In genomic region chr16:23781176-23781575, GRCh38 we compare ENCODE assay signal across 26 cellular contexts. TPM values are rescaled to one million over a fixed set of nuclear protein-coding genes. Genes with fewer than 3 reads are reported as not detected.
DNase-seq lines count a peak whose midpoint lies in the region; ATAC-seq and TF ChIP-seq lines count a peak whose summit lies in the region.
"Had no signal": no experiment of that assay in that cellular context is flagged by ENCODE, and none has a peak within 500 bp of the region (broad histone marks: within the 10 kb centered on the region; RNA-seq: fewer than 3 reads in every experiment).

No MANE protein-coding gene starts in this region.

- H3K4me1 ChIP-seq in HEK293 (ENCODE audit: control insufficient read depth, insufficient read depth, low read length) (peaks cover 3% of the 10 kb centered on the region; the same call in 1 of the 2 replicates), heart left ventricle (no peaks in the 10 kb centered on the region)

- 68 to 91% (median 77%) methylated on average over 1 of the region's 1 CpG for WGBS in heart left ventricle, 4 donors

- H3K9me3 ChIP-seq in HEK293 (ENCODE audit: control insufficient read depth, insufficient read depth, low read depth, low read length) = no peaks in the 10 kb centered on the region
- H3K9me3 ChIP-seq in heart left ventricle = no peaks in the 10 kb centered on the region
- H3K9me3 ChIP-seq: SJCRH30 had no signal

- intact Hi-C loops in heart left ventricle (cut with DNase I) = no loop called here

- peaks cover 0 to 27% (median 8%) of the 10 kb centered on the region in 9 donors for H3K27me3 ChIP-seq in heart left ventricle
- H3K27me3 ChIP-seq: SJCRH30 had no signal

- no peak for TF ChIP-seq POLR2A in heart left ventricle (IDR thresholded peaks at IDR 0.05)

- CTCF ChIA-PET in HEK293 (lab: Yijun Ruan, JAX) = no interaction called here

- DNase-seq in NCI-H345 treated with DMSO at 0.1 percent for 48 hours (lab: John Stamatoyannopoulos, UW; ENCODE audit: unreplicated experiment) (peak; percentile 9), epithelial cell of esophagus (ENCODE audit: low read depth) (peak; percentile 38), superior temporal gyrus (ENCODE audit: extremely low spot score) (peak; percentile 33), heart left ventricle (no peak), HPDE6-E6E7 (ENCODE audit: extremely low spot score) (no peak)
- DNase-seq: C1 segment of cervical spinal cord; CD4-positive, alpha-beta memory T cell; DMS 273 treated with DMSO at 0.1 percent for 48 hours; DND-41; KBM-7; MV-4-11; NCI-H1694; NCI-H2171; NCI-H226; NCI-H524; NCI-H82; NK-92 treated with Interleukin-12 subunit alpha and Interleukin-12 subunit beta, amount 100 ng/mL, for 24 hours; PC-9; SJCRH30 had no signal

- H3K27ac ChIP-seq in HEK293 (ENCODE audit: extremely low read depth, low read depth, low read length) (no peak overlapping the region), heart left ventricle (no peak overlapping the region)
- H3K27ac ChIP-seq: PC-9, SJCRH30 had no signal

- no peak for ATAC-seq in heart left ventricle
- ATAC-seq in GM19351 (IDR thresholded peaks at IDR 0.05; ENCODE audit: unreplicated experiment) = no peak
- ATAC-seq: Right ventricle myocardium inferior, SK-N-SH treated with all-trans-retinoic acid at 6 μM for 48 hours had no signal

- H3K36me3 ChIP-seq in HEK293 (ENCODE audit: control insufficient read depth in 2 of 2, insufficient read depth in 1 of 2, low read length in 2 of 2) (no peaks in the 10 kb centered on the region), heart left ventricle (no peaks in the 10 kb centered on the region)
- H3K36me3 ChIP-seq: SJCRH30 had no signal

- POLR2A ChIA-PET in HEK293 (lab: Yijun Ruan, JAX) = no interaction called here

- TF ChIP-seq CTCF in HEK293 (tag by site-specific recombination; IDR thresholded peaks at IDR 0.05) = no peak
- TF ChIP-seq CTCF in epithelial cell of esophagus (IDR thresholded peaks at IDR 0.05; ENCODE audit: insufficient read depth, low read depth, low read length, missing control alignments) = no peak
- no peak for TF ChIP-seq CTCF in heart left ventricle (IDR thresholded peaks at IDR 0.05)

- H3K4me3 ChIP-seq in HEK293 (ENCODE audit: low read depth, low read length) = no peak overlapping the region
- H3K4me3 ChIP-seq in epithelial cell of esophagus (ENCODE audit: low read length) = no peak overlapping the region
- no peak overlapping the region for H3K4me3 ChIP-seq in heart left ventricle
- H3K4me3 ChIP-seq: PC-9, SJCRH30 had no signal

TF ChIP-seq in HEK293, 187 proteins besides CTCF, POLR2A, EP300 and RAD21:
- TF ChIP-seq FEZF1 (tag by site-specific recombination; IDR thresholded peaks at IDR 0.05) = 0 out of 2 replicates have a peak, but pooled peaks have one; percentile 29
- no peak for TF ChIP-seq PATZ1 (tag by site-specific recombination; IDR thresholded peaks at IDR 0.05)
- TF ChIP-seq PRDM6 (tag by site-specific recombination; IDR thresholded peaks at IDR 0.05) = peak; percentile 34; the same call in 1 of the 2 replicates

RNA-seq across cellular contexts. Expression of gene CHP2, which starts 26.4 kb away (rescaled TPM):
- not detected for total RNA-seq in heart left ventricle
- under 1 TPM in 1 of 2 donors, not detected in 1; 0.08 TPM for polyA plus RNA-seq in heart left ventricle
- total RNA-seq: CD4-positive, alpha-beta memory T cell; LHCN-M2; MCF 10A; PC-9; Right ventricle myocardium inferior; RPMI7951; SJCRH30 had no signal
- polyA plus RNA-seq: CD4-positive, alpha-beta memory T cell had no signal

RNA-seq across cellular contexts. Expression of gene PRKCB, which starts 54.6 kb away (rescaled TPM):
- 10 to 100 TPM in 1 of 9 donors, 1 to 10 TPM in 6, under 1 TPM in 2; 0.75 to 18.4 (median 1.8) TPM for total RNA-seq in heart left ventricle
- under 1 TPM; 0.30 to 0.55 TPM for polyA plus RNA-seq in heart left ventricle
- total RNA-seq: LHCN-M2, MCF 10A, PC-9, RPMI7951, SJCRH30 had no signal

Comparison
In these comparisons a context has a peak if more than half of its experiments do, and no peak if none do; other contexts are left out.
1. DNase-seq: peak in NCI-H345 treated with DMSO at 0.1 percent for 48 hours (single experiment), epithelial cell of esophagus (single experiment) and superior temporal gyrus (single experiment); none in heart left ventricle (0 of 5) and HPDE6-E6E7 (single experiment).